ENCODE assay signal across 8 cellular contexts in genomic region chr6:144150673-144151009, GRCh38. TPM values are rescaled to one million over a fixed set of nuclear protein-coding genes. Genes with fewer than 3 reads are reported as not detected.
DNase-seq lines count a peak whose midpoint lies in the region.

No MANE protein-coding gene starts in this region.

- DNase-seq in NCI-H345 (lab: John Stamatoyannopoulos, UW) = peak; percentile 46
- DNase-seq in NCI-H345 treated with DMSO at 0.1 percent for 48 hours (lab: John Stamatoyannopoulos, UW; ENCODE audit: unreplicated experiment) = no peak
- DNase-seq in MG63 = peak; percentile 25
- DNase-seq in activated T-cell treated with anti-CD3 and anti-CD28 coated beads, Interleukin-2, amount 50 U/mL, for 48 hours = peak; percentile 54 to 60
- DNase-seq in germinal center (ENCODE audit: low spot score) = peak; percentile 44
- no peak for DNase-seq in Ammon's horn (ENCODE audit: low spot score)
- no peak for DNase-seq in hypothalamus (lab: John Stamatoyannopoulos, UW)

- peaks cover 4% of the 10 kb centered on the region for H3K4me1 ChIP-seq in rectal smooth muscle tissue (ENCODE audit: control insufficient read depth, insufficient read depth, low read length)

- H3K27me3 ChIP-seq in MG63 (no peaks in the 10 kb centered on the region), rectal smooth muscle tissue (ENCODE audit: control insufficient read depth, insufficient read depth, low read length) (no peaks in the 10 kb centered on the region)

- H3K27ac ChIP-seq in rectal smooth muscle tissue (ENCODE audit: low read depth, low read length) = no peak overlapping the region

- H3K36me3 ChIP-seq in MG63 = no peaks in the 10 kb centered on the region
- no peaks in the 10 kb centered on the region for H3K36me3 ChIP-seq in rectal smooth muscle tissue (ENCODE audit: control insufficient read depth, insufficient read depth, low read length)

- no peak overlapping the region for H3K9ac ChIP-seq in rectal smooth muscle tissue (ENCODE audit: low read length)

- no peaks in the 10 kb centered on the region for H3K9me3 ChIP-seq in MG63

- H3K4me3 ChIP-seq in MG63 (peak overlapping the region; percentile 59), rectal smooth muscle tissue (ENCODE audit: low read length) (peak overlapping the region; percentile 69)

RNA-seq across cellular contexts. Expression of gene STX11, which starts 0.3 kb away (rescaled TPM):
- 0.35 and 1.3 TPM in 2 replicates for total RNA-seq in MG63 (2014; rRNA removed; shearing (Covaris generic); ENCODE audit: low replicate concordance)

RNA-seq across cellular contexts. Expression of gene SF3B5, which starts 55.3 kb away (rescaled TPM):
- 65.0 and 97.1 TPM in 2 replicates for total RNA-seq in MG63 (2014; rRNA removed; shearing (Covaris generic); ENCODE audit: low replicate concordance)

Comparison
In these comparisons a context has a peak if more than half of its experiments do, and no peak if none do; other contexts are left out.
1. DNase-seq: peak in NCI-H345 (single experiment), MG63 (single experiment), activated T-cell treated with anti-CD3 and anti-CD28 coated beads, Interleukin-2, amount 50 U/mL, for 48 hours (2 of 2) and germinal center (single experiment); none in NCI-H345 treated with DMSO at 0.1 percent for 48 hours (single experiment), Ammon's horn (single experiment) and hypothalamus (0 of 51).